Comparison of ENCODE assay signal across 2 cellular contexts in genomic region chr7:133040178-133040577, GRCh38.
TF ChIP-seq lines count a peak whose summit lies in the region.

No MANE protein-coding gene starts in this region.

TF ChIP-seq in GM23338, 12 proteins besides CTCF, POLR2A, EP300 and RAD21:
- no peak for TF ChIP-seq STAT1 (IDR thresholded peaks at IDR 0.05; ENCODE audit: unreplicated experiment)
- TF ChIP-seq, protein P1, sequence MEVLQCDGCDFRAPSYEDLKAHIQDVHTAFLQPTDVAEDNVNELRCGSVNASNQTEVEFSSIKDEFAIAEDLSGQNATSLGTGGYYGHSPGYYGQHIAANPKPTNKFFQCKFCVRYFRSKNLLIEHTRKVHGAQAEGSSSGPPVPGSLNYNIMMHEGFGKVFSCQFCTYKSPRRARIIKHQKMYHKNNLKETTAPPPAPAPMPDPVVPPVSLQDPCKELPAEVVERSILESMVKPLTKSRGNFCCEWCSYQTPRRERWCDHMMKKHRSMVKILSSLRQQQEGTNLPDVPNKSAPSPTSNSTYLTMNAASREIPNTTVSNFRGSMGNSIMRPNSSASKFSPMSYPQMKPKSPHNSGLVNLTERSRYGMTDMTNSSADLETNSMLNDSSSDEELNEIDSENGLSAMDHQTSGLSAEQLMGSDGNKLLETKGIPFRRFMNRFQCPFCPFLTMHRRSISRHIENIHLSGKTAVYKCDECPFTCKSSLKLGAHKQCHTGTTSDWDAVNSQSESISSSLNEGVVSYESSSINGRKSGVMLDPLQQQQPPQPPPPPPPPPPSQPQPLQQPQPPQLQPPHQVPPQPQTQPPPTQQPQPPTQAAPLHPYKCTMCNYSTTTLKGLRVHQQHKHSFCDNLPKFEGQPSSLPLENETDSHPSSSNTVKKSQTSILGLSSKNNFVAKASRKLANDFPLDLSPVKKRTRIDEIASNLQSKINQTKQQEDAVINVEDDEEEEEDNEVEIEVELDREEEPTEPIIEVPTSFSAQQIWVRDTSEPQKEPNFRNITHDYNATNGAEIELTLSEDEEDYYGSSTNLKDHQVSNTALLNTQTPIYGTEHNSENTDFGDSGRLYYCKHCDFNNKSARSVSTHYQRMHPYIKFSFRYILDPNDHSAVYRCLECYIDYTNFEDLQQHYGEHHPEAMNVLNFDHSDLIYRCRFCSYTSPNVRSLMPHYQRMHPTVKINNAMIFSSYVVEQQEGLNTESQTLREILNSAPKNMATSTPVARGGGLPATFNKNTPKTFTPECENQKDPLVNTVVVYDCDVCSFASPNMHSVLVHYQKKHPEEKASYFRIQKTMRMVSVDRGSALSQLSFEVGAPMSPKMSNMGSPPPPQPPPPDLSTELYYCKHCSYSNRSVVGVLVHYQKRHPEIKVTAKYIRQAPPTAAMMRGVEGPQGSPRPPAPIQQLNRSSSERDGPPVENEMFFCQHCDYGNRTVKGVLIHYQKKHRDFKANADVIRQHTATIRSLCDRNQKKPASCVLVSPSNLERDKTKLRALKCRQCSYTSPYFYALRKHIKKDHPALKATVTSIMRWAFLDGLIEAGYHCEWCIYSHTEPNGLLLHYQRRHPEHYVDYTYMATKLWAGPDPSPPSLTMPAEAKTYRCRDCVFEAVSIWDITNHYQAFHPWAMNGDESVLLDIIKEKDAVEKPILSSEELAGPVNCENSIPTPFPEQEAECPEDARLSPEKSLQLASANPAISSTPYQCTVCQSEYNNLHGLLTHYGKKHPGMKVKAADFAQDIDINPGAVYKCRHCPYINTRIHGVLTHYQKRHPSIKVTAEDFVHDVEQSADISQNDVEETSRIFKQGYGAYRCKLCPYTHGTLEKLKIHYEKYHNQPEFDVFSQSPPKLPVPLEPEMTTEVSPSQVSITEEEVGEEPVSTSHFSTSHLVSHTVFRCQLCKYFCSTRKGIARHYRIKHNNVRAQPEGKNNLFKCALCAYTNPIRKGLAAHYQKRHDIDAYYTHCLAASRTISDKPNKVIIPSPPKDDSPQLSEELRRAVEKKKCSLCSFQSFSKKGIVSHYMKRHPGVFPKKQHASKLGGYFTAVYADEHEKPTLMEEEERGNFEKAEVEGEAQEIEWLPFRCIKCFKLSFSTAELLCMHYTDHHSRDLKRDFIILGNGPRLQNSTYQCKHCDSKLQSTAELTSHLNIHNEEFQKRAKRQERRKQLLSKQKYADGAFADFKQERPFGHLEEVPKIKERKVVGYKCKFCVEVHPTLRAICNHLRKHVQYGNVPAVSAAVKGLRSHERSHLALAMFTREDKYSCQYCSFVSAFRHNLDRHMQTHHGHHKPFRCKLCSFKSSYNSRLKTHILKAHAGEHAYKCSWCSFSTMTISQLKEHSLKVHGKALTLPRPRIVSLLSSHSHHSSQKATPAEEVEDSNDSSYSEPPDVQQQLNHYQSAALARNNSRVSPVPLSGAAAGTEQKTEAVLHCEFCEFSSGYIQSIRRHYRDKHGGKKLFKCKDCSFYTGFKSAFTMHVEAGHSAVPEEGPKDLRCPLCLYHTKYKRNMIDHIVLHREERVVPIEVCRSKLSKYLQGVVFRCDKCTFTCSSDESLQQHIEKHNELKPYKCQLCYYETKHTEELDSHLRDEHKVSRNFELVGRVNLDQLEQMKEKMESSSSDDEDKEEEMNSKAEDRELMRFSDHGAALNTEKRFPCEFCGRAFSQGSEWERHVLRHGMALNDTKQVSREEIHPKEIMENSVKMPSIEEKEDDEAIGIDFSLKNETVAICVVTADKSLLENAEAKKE (CRISPR knock-in tag; IDR thresholded peaks at IDR 0.05) = 0 out of 2 replicates have a peak, but pooled peaks have one; percentile 27
- TF ChIP-seq EZH2phosphoT487 (IDR thresholded peaks at IDR 0.05; ENCODE audit: unreplicated experiment) = no peak
- no peak for TF ChIP-seq POLR2AphosphoS5 (IDR thresholded peaks at IDR 0.05; ENCODE audit: low read depth)
- TF ChIP-seq CREB1 (CRISPR knock-in tag; IDR thresholded peaks at IDR 0.05; ENCODE audit: low read depth) = no peak
- no peak for TF ChIP-seq JUNB (IDR thresholded peaks at IDR 0.05; ENCODE audit: unreplicated experiment)
- no peak for TF ChIP-seq NANOG (IDR thresholded peaks at IDR 0.05; ENCODE audit: borderline replicate concordance)
- TF ChIP-seq ZNF331 (CRISPR knock-in tag; IDR thresholded peaks at IDR 0.05; ENCODE audit: low read depth) = no peak

TF ChIP-seq in WTC11, 78 proteins besides CTCF, POLR2A, EP300 and RAD21:
- no peak for TF ChIP-seq CDX4 (CRISPR knock-in tag; IDR thresholded peaks at IDR 0.05; ENCODE audit: borderline replicate concordance)
- TF ChIP-seq TEAD4 (CRISPR knock-in tag; IDR thresholded peaks at IDR 0.05) = no peak
- no peak for TF ChIP-seq KAT7 (CRISPR knock-in tag; IDR thresholded peaks at IDR 0.05; ENCODE audit: borderline replicate concordance)
- TF ChIP-seq SMAD4 (CRISPR knock-in tag; IDR thresholded peaks at IDR 0.05) = no peak
- no peak for TF ChIP-seq E2F1 (CRISPR knock-in tag; IDR thresholded peaks at IDR 0.05)
- TF ChIP-seq JAZF1 (CRISPR knock-in tag; IDR thresholded peaks at IDR 0.05) = no peak
- no peak for TF ChIP-seq OVOL2 (CRISPR knock-in tag; IDR thresholded peaks at IDR 0.05; ENCODE audit: borderline replicate concordance)
- TF ChIP-seq ZNF138 (CRISPR knock-in tag; conservative IDR thresholded peaks at IDR 0.05) = no peak
- no peak for TF ChIP-seq ZNF425 (CRISPR knock-in tag; conservative IDR thresholded peaks at IDR 0.05)
- no peak for TF ChIP-seq AR (CRISPR knock-in tag; IDR thresholded peaks at IDR 0.05)
- no peak for TF ChIP-seq GRHL2 (CRISPR knock-in tag; IDR thresholded peaks at IDR 0.05; ENCODE audit: insufficient replicate concordance, severe bottlenecking)
- no peak for TF ChIP-seq ZNF396 (CRISPR knock-in tag; IDR thresholded peaks at IDR 0.05; ENCODE audit: borderline replicate concordance)
